ENCODE assay signal across 27 cellular contexts in genomic region chr10:12822374-12823170, GRCh38.
DNase-seq lines count a peak whose midpoint lies in the region; ATAC-seq and FAIRE-seq lines count a peak whose summit lies in the region.
"Had no signal": no experiment of that assay in that cellular context is flagged by ENCODE, and none has a peak within 500 bp of the region (broad histone marks: within the 10 kb centered on the region; RNA-seq: fewer than 3 reads in every experiment).

No MANE protein-coding gene starts in this region.

- peak overlapping the region; percentile 23 to 72 for H3K27ac Mint-ChIP-seq in activated naive CD4-positive, alpha-beta T cell treated with anti-CD3 and anti-CD28 coated beads, Interleukin-2, amount 50 U/mL, for 72 hours
- no peak overlapping the region for H3K27ac Mint-ChIP-seq in activated CD4-positive, alpha-beta T cell treated with anti-CD3 and anti-CD28 coated beads for 36 hours
- H3K27ac Mint-ChIP-seq: type B pancreatic cell had no signal

- no peak for DNase-seq in activated naive CD4-positive, alpha-beta T cell treated with anti-CD3 and anti-CD28 coated beads, Interleukin-2, amount 50 U/mL, for 72 hours (ENCODE audit: low spot score in 2 of 2)
- no peak for DNase-seq in activated naive CD4-positive, alpha-beta T cell treated with anti-CD3 and anti-CD28 coated beads, Interleukin-2, amount 50 U/mL, for 16 hours
- peak; percentile 12 for DNase-seq in medulla oblongata (ENCODE audit: extremely low spot score)
- DNase-seq in aorta = peak in 1 of 2 donors; percentile 56
- no peak for DNase-seq in activated CD4-positive, alpha-beta T cell treated with anti-CD3 and anti-CD28 coated beads for 36 hours
- no peak for DNase-seq in OCI-M1 (lab: John Stamatoyannopoulos, UW)
- no peak for DNase-seq in HTR-8/SVneo (ENCODE audit: insufficient read length, low spot score)
- DNase-seq: activated B cell treated with CpG ODN at 0.5 μM for 24 hours; activated CD4-positive, alpha-beta T cell treated with anti-CD3 and anti-CD28 coated beads, Interleukin-2, amount 50 U/mL, for 48 hours; activated CD8-positive, alpha-beta memory T cell treated with anti-CD3 and anti-CD28 coated beads, Interleukin-2, amount 50 U/mL, for 48 hours; activated effector memory CD4-positive, alpha-beta T cell treated with Interleukin-2 at 50 U/mL for 16 hours; adrenal gland; CD4-positive, alpha-beta memory T cell; glutamatergic neuron; H9; kidney; NCI-H2029 treated with DMSO at 0.1 percent for 48 hours; NCI-H774; ovary; right cardiac atrium; stimulated activated CD4-positive, alpha-beta T cell treated with anti-CD3 and anti-CD28 coated beads, Interleukin-12 subunit alpha, Interleukin-12 subunit beta, amount 100 ng/mL, for 4 hours; stimulated activated CD4-positive, alpha-beta T cell treated with anti-CD3 and anti-CD28 coated beads, Interleukin-4, amount 100 ng/mL, for 24 hours; stimulated activated naive CD8-positive, alpha-beta T cell treated with anti-CD3 and anti-CD28 coated beads, Interleukin-15, Interleukin-2, amounts not matched to agents 100 U/mL and 50 U/mL, for 24 hours had no signal

- 4 to 13% methylated on average over 11 of the region's 11 CpGs for whole genome bisulfite sequencing in aorta, 2 donors

- no peak overlapping the region for H3K4me3 Mint-ChIP-seq in activated CD4-positive, alpha-beta T cell treated with anti-CD3 and anti-CD28 coated beads for 36 hours
- H3K4me3 Mint-ChIP-seq: activated B cell treated with CpG ODN at 0.5 μM for 24 hours; CD4-positive, alpha-beta memory T cell; H9 had no signal

- FAIRE-seq in HTR-8/SVneo (lab: Jason Lieb, UNC) = no peak
- FAIRE-seq: endothelial cell of umbilical vein, kidney had no signal

- peaks cover 26% of the 10 kb centered on the region for H3K4me1 ChIP-seq in rectal smooth muscle tissue (ENCODE audit: control insufficient read depth, insufficient read depth, low read length)
- H3K4me1 ChIP-seq in aorta (ENCODE audit: control insufficient read depth in 1 of 2, insufficient read depth in 2 of 2, low read length in 2 of 2) = peaks cover 0 to 2% of the 10 kb centered on the region in 2 donors
- H3K4me1 ChIP-seq: adrenal gland had no signal

- H3K4me3 ChIP-seq in rectal smooth muscle tissue (ENCODE audit: low read length) = no peak overlapping the region
- no peak overlapping the region for H3K4me3 ChIP-seq in aorta (ENCODE audit: low read length in 2 of 2)
- H3K4me3 ChIP-seq: adrenal gland, lung, ovary had no signal

- H3K4me1 Mint-ChIP-seq in activated CD4-positive, alpha-beta T cell treated with anti-CD3 and anti-CD28 coated beads for 36 hours = no peaks in the 10 kb centered on the region
- H3K4me1 Mint-ChIP-seq: activated B cell treated with CpG ODN at 0.5 μM for 24 hours had no signal

- intact Hi-C loops in aorta (cut with DNase I) = loop anchor here in 1 of 2 donors (5.0 kb wide), 1 partner anchor 80 kb away; no protein-coding TSS in a partner anchor
- intact Hi-C loops in activated CD4-positive, alpha-beta T cell treated with anti-CD3 and anti-CD28 coated beads for 36 hours (cut with DNase I, micrococcal nuclease) = no loop called here

- no peaks in the 10 kb centered on the region for H3K36me3 ChIP-seq in rectal smooth muscle tissue (ENCODE audit: control insufficient read depth, insufficient read depth, low read length)
- no peaks in the 10 kb centered on the region for H3K36me3 ChIP-seq in aorta (ENCODE audit: control insufficient read depth in 1 of 2, insufficient read depth in 2 of 2, low read length in 1 of 2)
- H3K36me3 ChIP-seq: adrenal gland, ovary had no signal

- CTCF ChIA-PET in activated CD4-positive, alpha-beta T cell treated with anti-CD3 and anti-CD28 coated beads for 36 hours (lab: Charles Lee) = no interaction called here

- H3K27me3 Mint-ChIP-seq in activated CD4-positive, alpha-beta T cell treated with anti-CD3 and anti-CD28 coated beads for 36 hours = no peaks in the 10 kb centered on the region
- H3K27me3 Mint-ChIP-seq: activated B cell treated with CpG ODN at 0.5 μM for 24 hours; CD4-positive, alpha-beta memory T cell; type B pancreatic cell had no signal

- H3K9me3 ChIP-seq in aorta (ENCODE audit: control insufficient read depth, low read length) = no peaks in the 10 kb centered on the region
- H3K9me3 ChIP-seq: adrenal gland, ovary had no signal

- H3K27me3 ChIP-seq in rectal smooth muscle tissue (ENCODE audit: control insufficient read depth, insufficient read depth, low read length) (no peaks in the 10 kb centered on the region), aorta (ENCODE audit: control insufficient read depth in 1 of 2, insufficient read depth in 2 of 2, low read length in 1 of 2) (no peaks in the 10 kb centered on the region)
- H3K27me3 ChIP-seq: adrenal gland, ovary had no signal

- H3K9me3 Mint-ChIP-seq in activated naive CD4-positive, alpha-beta T cell treated with anti-CD3 and anti-CD28 coated beads, Interleukin-2, amount 50 U/mL, for 72 hours = no peaks in the 10 kb centered on the region
- H3K9me3 Mint-ChIP-seq in activated CD4-positive, alpha-beta T cell treated with anti-CD3 and anti-CD28 coated beads for 36 hours (ENCODE audit: low read depth) = no peaks in the 10 kb centered on the region
- H3K9me3 Mint-ChIP-seq: activated B cell treated with CpG ODN at 0.5 μM for 24 hours; CD4-positive, alpha-beta memory T cell; H9; type B pancreatic cell had no signal

- POLR2A ChIA-PET in activated CD4-positive, alpha-beta T cell treated with anti-CD3 and anti-CD28 coated beads for 36 hours (lab: Charles Lee) = no interaction called here

- ATAC-seq in activated naive CD4-positive, alpha-beta T cell treated with anti-CD3 and anti-CD28 coated beads, Interleukin-2, amount 50 U/mL, for 72 hours = no peak
- peak; percentile 34 for ATAC-seq in aorta (ENCODE audit: low FRiP score)
- no peak for ATAC-seq in activated CD4-positive, alpha-beta T cell treated with anti-CD3 and anti-CD28 coated beads for 36 hours
- ATAC-seq: stimulated activated naive CD8-positive, alpha-beta T cell treated with anti-CD3 and anti-CD28 coated beads, Interleukin-15, Interleukin-2, amounts not matched to agents 100 U/mL and 50 U/mL, for 24 hours had no signal

- H3K9ac ChIP-seq in rectal smooth muscle tissue (ENCODE audit: low read length) = no peak overlapping the region

- no peaks in the 10 kb centered on the region for H3K36me3 Mint-ChIP-seq in activated naive CD4-positive, alpha-beta T cell treated with anti-CD3 and anti-CD28 coated beads, Interleukin-2, amount 50 U/mL, for 72 hours
- peaks cover 11% of the 10 kb centered on the region for H3K36me3 Mint-ChIP-seq in activated CD4-positive, alpha-beta T cell treated with anti-CD3 and anti-CD28 coated beads for 36 hours (ENCODE audit: low read depth)

- H3K27ac ChIP-seq in rectal smooth muscle tissue (ENCODE audit: low read depth, low read length) = peak overlapping the region; percentile 66
- H3K27ac ChIP-seq in aorta (ENCODE audit: low read depth in 1 of 2, low read length in 2 of 2) = peak overlapping the region in 1 of 2 donors; percentile 66
- H3K27ac ChIP-seq: adrenal gland, ovary had no signal
